10 cellular contexts compared by ENCODE assay signal in the genomic region with DNA sequence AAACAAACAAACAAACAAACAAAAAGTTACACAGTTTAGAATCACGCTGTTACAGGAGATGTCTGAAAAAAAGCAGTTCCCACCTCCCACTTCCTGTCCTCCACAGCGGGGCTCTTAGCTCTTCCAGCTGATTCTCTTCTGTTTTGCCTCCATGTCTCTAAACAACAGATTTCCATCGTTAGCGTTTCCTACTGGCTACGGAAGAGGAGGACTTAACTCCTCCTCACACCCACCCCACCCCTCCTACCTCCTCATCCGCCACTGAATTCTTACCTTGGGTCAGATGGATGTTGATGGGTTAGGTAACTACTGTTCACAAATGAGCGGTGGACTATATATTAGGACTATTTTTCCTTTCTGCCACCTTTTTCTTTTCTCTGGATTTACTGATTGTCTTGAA. TPM values are rescaled to one million over a fixed set of nuclear protein-coding genes. Genes with fewer than 3 reads are reported as not detected.
A peak's percentile ranks its signal among the peaks of the same experiment; 100 is the strongest.
DNase-seq lines count a peak whose midpoint lies in the region; ATAC-seq and TF ChIP-seq lines count a peak whose summit lies in the region.
"Had no signal": no experiment of that assay in that cellular context is flagged by ENCODE, and none has a peak within 500 bp of the region (broad histone marks: within the 10 kb centered on the region; RNA-seq: fewer than 3 reads in every experiment).

No MANE protein-coding gene starts in this region.

- H3K79me2 ChIP-seq in ACC112 (ENCODE audit: control insufficient read depth, insufficient read depth, low read length, unreplicated experiment) = no peaks in the 10 kb centered on the region

- intact Hi-C loops in Caco-2 (cut with micrococcal nuclease; ENCODE audit: unreplicated experiment) = no loop called here

- BruUV-seq in Caco-2 (replicated peaks; lab: Mats Ljungman, UMichigan) = no TSS peak

- H3K36me3 ChIP-seq in ACC112 (ENCODE audit: insufficient read depth, low read length) (no peaks in the 10 kb centered on the region), Caco-2 (ENCODE audit: control insufficient read depth, insufficient read depth, low read length) (no peaks in the 10 kb centered on the region), iPS DF 6.9 (ENCODE audit: control insufficient read depth, insufficient read depth, low read length) (no peaks in the 10 kb centered on the region), WERI-Rb-1 (no peaks in the 10 kb centered on the region)

- no peak for DNase-seq in Caco-2
- peak; percentile 15 for DNase-seq in RPMI7951 (ENCODE audit: low read depth)
- DNase-seq in iPS DF 6.9 (ENCODE audit: low read depth, low spot score) = peak; percentile 45
- DNase-seq in WERI-Rb-1 = no peak
- no peak for DNase-seq in effector CD8-positive, alpha-beta T cell (lab: John Stamatoyannopoulos, UW)
- DNase-seq in hypothalamus (lab: John Stamatoyannopoulos, UW) = no peak
- DNase-seq: activated gamma-delta T cell, naive B cell had no signal

- ATAC-seq in HG02798 (IDR thresholded peaks at IDR 0.05; ENCODE audit: poor library complexity, unreplicated experiment) = no peak

- H3K36me3 Mint-ChIP-seq in Caco-2 (ENCODE audit: insufficient read depth, unreplicated experiment) = no peaks in the 10 kb centered on the region
- H3K36me3 Mint-ChIP-seq: naive B cell had no signal

- no peak overlapping the region for H2AFZ ChIP-seq in ACC112 (ENCODE audit: low read length, unreplicated experiment)

- no peak overlapping the region for H3K27ac Mint-ChIP-seq in Caco-2 (ENCODE audit: unreplicated experiment)
- H3K27ac Mint-ChIP-seq: naive B cell had no signal

- TF ChIP-seq CTCF in Caco-2 (IDR thresholded peaks at IDR 0.05; ENCODE audit: insufficient read depth in 1 of 2, low read depth in 1 of 2, low read length in 1 of 2, severe bottlenecking in 1 of 2, unreplicated experiment in 1 of 2) = no peak
- TF ChIP-seq CTCF in WERI-Rb-1 (IDR thresholded peaks at IDR 0.05; ENCODE audit: low read depth, low read length) = no peak

- H3K4me3 ChIP-seq in ACC112 (ENCODE audit: low read depth, low read length) = 0 out of 2 replicates have a peak overlapping the region, but pooled peaks have one; percentile 44
- no peak overlapping the region for H3K4me3 ChIP-seq in Caco-2 (ENCODE audit: low read depth, low read length)
- no peak overlapping the region; the same call in 1 of the 2 replicates for H3K4me3 ChIP-seq in iPS DF 6.9 (ENCODE audit: low read length)
- no peak overlapping the region for H3K4me3 ChIP-seq in WERI-Rb-1 (ENCODE audit: low read depth, low read length)

- H3K27ac ChIP-seq in ACC112 (ENCODE audit: low read depth, low read length) = no peak overlapping the region
- H3K27ac ChIP-seq in iPS DF 6.9 (ENCODE audit: low read length) = no peak overlapping the region
- no peak overlapping the region for H3K27ac ChIP-seq in WERI-Rb-1

- H3K9me3 ChIP-seq in Caco-2 = no peaks in the 10 kb centered on the region
- no peaks in the 10 kb centered on the region for H3K9me3 ChIP-seq in iPS DF 6.9 (ENCODE audit: control insufficient read depth, insufficient read depth, low read length)
- H3K9me3 ChIP-seq in WERI-Rb-1 (ENCODE audit: severe bottlenecking) = no peaks in the 10 kb centered on the region

- H3K4me3 Mint-ChIP-seq in Caco-2 (ENCODE audit: unreplicated experiment) = peak overlapping the region; percentile 4

- CTCF ChIA-PET in Caco-2 (lab: Charles Lee) = interaction anchor here (0.7 to 1.1 kb wide), 4 partner anchors 61 to 685 kb away, joined by 3 to 6 read pairs (median 3); no protein-coding TSS in a partner anchor

- peaks cover 33% of the 10 kb centered on the region for H3K27me3 ChIP-seq in ACC112 (ENCODE audit: insufficient read depth, low read length)
- no peaks in the 10 kb centered on the region; the same call in none of the 2 replicates for H3K27me3 ChIP-seq in Caco-2 (replicated peaks; ENCODE audit: control insufficient read depth, insufficient read depth, low read length)
- H3K27me3 ChIP-seq in iPS DF 6.9 (ENCODE audit: control insufficient read depth, insufficient read depth, low read length) = no peaks in the 10 kb centered on the region
- peaks cover 9% of the 10 kb centered on the region for H3K27me3 ChIP-seq in WERI-Rb-1 (ENCODE audit: insufficient read depth, low read depth, severe bottlenecking)

- H3K9me3 Mint-ChIP-seq in Caco-2 (ENCODE audit: unreplicated experiment) = no peaks in the 10 kb centered on the region
- H3K9me3 Mint-ChIP-seq: naive B cell had no signal

- H3K4me1 Mint-ChIP-seq in Caco-2 (ENCODE audit: low read depth, unreplicated experiment) = no peaks in the 10 kb centered on the region

- peaks cover 26% of the 10 kb centered on the region for H3K27me3 Mint-ChIP-seq in Caco-2 (ENCODE audit: insufficient read depth, unreplicated experiment)

- no CpG with 5 or more reads among the region's 7 CpGs for WGBS in iPS DF 6.9 (ENCODE audit: insufficient coverage, insufficient read length)

- no peaks in the 10 kb centered on the region for H3K4me1 ChIP-seq in ACC112 (ENCODE audit: control insufficient read depth, insufficient read depth, low read length, unreplicated experiment)
- H3K4me1 ChIP-seq in Caco-2 = no peaks in the 10 kb centered on the region
- H3K4me1 ChIP-seq in iPS DF 6.9 (ENCODE audit: control insufficient read depth, insufficient read depth, low read length) = 0 out of 2 replicates have a peak, but pooled peaks cover 2% of the 10 kb centered on the region

- POLR2A ChIA-PET in Caco-2 (lab: Charles Lee) = no interaction called here

RNA-seq across cellular contexts. Expression of a gene that starts 36.8 kb away (rescaled TPM):
- total RNA-seq in Caco-2 (2022) = 51.6 and 54.6 TPM in 2 replicates
- 53.2 and 54.4 TPM in 2 replicates for total RNA-seq in RPMI7951 (2014; rRNA removed; shearing (Covaris generic))

RNA-seq across cellular contexts. Expression of a gene that starts 56.4 kb away (rescaled TPM):
- total RNA-seq in Caco-2 (2022) = 20.2 and 27.8 TPM in 2 replicates
- 12.6 and 13.2 TPM in 2 replicates for total RNA-seq in RPMI7951 (2014; rRNA removed; shearing (Covaris generic))

Comparison
In these comparisons a context has a peak if more than half of its experiments do, and no peak if none do; other contexts are left out.
1. DNase-seq: peak in RPMI7951 (single experiment) and iPS DF 6.9 (single experiment); none in Caco-2 (0 of 2), WERI-Rb-1 (single experiment), effector CD8-positive, alpha-beta T cell (single experiment) and hypothalamus (0 of 51).